Comparison of ENCODE assay signal across 21 cellular contexts in genomic region chr4:113616443-113616842, GRCh38.
DNase-seq lines count a peak whose midpoint lies in the region; ATAC-seq, FAIRE-seq and TF ChIP-seq lines count a peak whose summit lies in the region.
"Had no signal": no experiment of that assay in that cellular context is flagged by ENCODE, and none has a peak within 500 bp of the region (broad histone marks: within the 10 kb centered on the region; RNA-seq: fewer than 3 reads in every experiment).

No MANE protein-coding gene starts in this region.

- H3K36me3 Mint-ChIP-seq in activated naive CD4-positive, alpha-beta T cell treated with anti-CD3 and anti-CD28 coated beads, Interleukin-2, amount 50 U/mL, for 24 hours: peaks cover 10% of the 10 kb centered on the region
- H3K36me3 Mint-ChIP-seq in activated naive CD4-positive, alpha-beta T cell treated with anti-CD3 and anti-CD28 coated beads, Interleukin-2, amount 50 U/mL, for 72 hours: peaks cover 0 to under 1% of the 10 kb centered on the region in 2 donors
- H3K36me3 Mint-ChIP-seq in nephron progenitor cell (ENCODE audit: low read depth): no peaks in the 10 kb centered on the region

- no peaks in the 10 kb centered on the region for H3K9me3 Mint-ChIP-seq in activated naive CD4-positive, alpha-beta T cell treated with anti-CD3 and anti-CD28 coated beads, Interleukin-2, amount 50 U/mL, for 24 hours
- no peaks in the 10 kb centered on the region for H3K9me3 Mint-ChIP-seq in activated naive CD4-positive, alpha-beta T cell treated with anti-CD3 and anti-CD28 coated beads, Interleukin-2, amount 50 U/mL, for 72 hours
- no peaks in the 10 kb centered on the region for H3K9me3 Mint-ChIP-seq in nephron progenitor cell
- H3K9me3 Mint-ChIP-seq: activated T-helper 2 cell treated with anti-CD3 and anti-CD28 coated beads, Interferon-gamma antibody, Interleukin-2, Interleukin-4, amounts not matched to agents 10 μg/mL and 5 μg/mL and 100 μg/mL, durations not matched to agents 14 hours and 24 hours and 36 hours; CD8-positive, alpha-beta memory T cell; endodermal cell; HFFc6 had no signal

- TF ChIP-seq CTCF in OCI-LY7 (conservative IDR thresholded peaks at IDR 0.05; ENCODE audit: low read length) (no peak), nephron progenitor cell (IDR thresholded peaks at IDR 0.05) (no peak)

- peaks cover 42% of the 10 kb centered on the region for H3K4me1 Mint-ChIP-seq in activated naive CD4-positive, alpha-beta T cell treated with anti-CD3 and anti-CD28 coated beads, Interleukin-2, amount 50 U/mL, for 24 hours
- H3K4me1 Mint-ChIP-seq in nephron progenitor cell: no peaks in the 10 kb centered on the region

- 41 to 69% (median 67%) methylated on average over 1 of the region's 1 CpG for WGBS in small intestine, 3 donors

- peak overlapping the region; percentile 39 for H3K4me2 ChIP-seq in OCI-LY7 (ENCODE audit: low read length)
- H3K4me2 ChIP-seq: A549 had no signal

- H3K4me1 ChIP-seq in OCI-LY7 (ENCODE audit: insufficient read depth, low read length, poor library complexity, severe bottlenecking): peaks cover 86% of the 10 kb centered on the region
- peaks cover 0 to 1% of the 10 kb centered on the region in 2 donors for H3K4me1 ChIP-seq in small intestine (ENCODE audit: control insufficient read depth in 2 of 2, insufficient read depth in 1 of 2, low read depth in 1 of 2, low read length in 1 of 2)

- H3K4me3 ChIP-seq in OCI-LY7 (ENCODE audit: low read depth, low read length, poor library complexity, severe bottlenecking) (no peak overlapping the region), small intestine (ENCODE audit: low read depth in 1 of 2, low read length in 2 of 2) (no peak overlapping the region)
- H3K4me3 ChIP-seq: A549, adrenal gland had no signal

- POLR2A ChIA-PET in OCI-LY7 (lab: Charles Lee): interaction anchor here (0.6 to 4.6 kb wide), 4 partner anchors 15 to 364 kb away, joined by 3 to 29 read pairs (median 3); no protein-coding TSS in a partner anchor

- H3K4me3 Mint-ChIP-seq in activated naive CD4-positive, alpha-beta T cell treated with anti-CD3 and anti-CD28 coated beads, Interleukin-2, amount 50 U/mL, for 24 hours: no peak overlapping the region
- no peak overlapping the region for H3K4me3 Mint-ChIP-seq in nephron progenitor cell
- H3K4me3 Mint-ChIP-seq: endodermal cell, HFFc6 had no signal

- no peak overlapping the region for H3K27ac ChIP-seq in OCI-LY7 (ENCODE audit: low read depth, low read length, poor library complexity, severe bottlenecking)
- H3K27ac ChIP-seq in small intestine (ENCODE audit: low read depth in 1 of 2, low read length in 1 of 2): no peak overlapping the region
- H3K27ac ChIP-seq: A549, adrenal gland had no signal

- no peak for ATAC-seq in activated naive CD4-positive, alpha-beta T cell treated with anti-CD3 and anti-CD28 coated beads, Interleukin-2, amount 50 U/mL, for 72 hours
- ATAC-seq: A549 had no signal

- H3K36me3 ChIP-seq in OCI-LY7 (ENCODE audit: insufficient read depth, low read length) (peaks cover 41% of the 10 kb centered on the region), small intestine (ENCODE audit: control insufficient read depth in 2 of 2, insufficient read depth in 2 of 2, low read length in 2 of 2) (no peaks in the 10 kb centered on the region)
- H3K36me3 ChIP-seq: adrenal gland had no signal

- intact Hi-C loops in OCI-LY7 (cut with micrococcal nuclease; ENCODE audit: unreplicated experiment): no loop called here

- no peak for DNase-seq in activated naive CD4-positive, alpha-beta T cell treated with anti-CD3 and anti-CD28 coated beads, Interleukin-2, amount 50 U/mL, for 72 hours (ENCODE audit: low spot score in 2 of 2)
- DNase-seq in OCI-LY7 (ENCODE audit: low spot score) (no peak), globus pallidus (ENCODE audit: low spot score) (peak; percentile 48), small intestine (peak; percentile 22), LoVo (ENCODE audit: low spot score) (no peak), nephron progenitor cell (no peak)
- no peak for DNase-seq in activated T-cell treated with anti-CD3 and anti-CD28 coated beads, Interleukin-2, amount 50 U/mL, for 48 hours
- DNase-seq: activated CD4-positive, CD25-positive, alpha-beta regulatory T cell; adrenal gland; endodermal cell; HFFc6; NCI-H187; posterior cingulate gyrus; SHP77; stimulated activated CD4-positive, alpha-beta T cell treated with anti-CD3 and anti-CD28 coated beads, Interleukin-12 subunit alpha, Interleukin-12 subunit beta, amount 100 ng/mL, for 4 hours; trophoblast cell had no signal

- FAIRE-seq in small intestine (lab: Jason Lieb, UNC): peak; percentile 92
- FAIRE-seq: A549, HTR-8/SVneo had no signal

- H2AFZ ChIP-seq in OCI-LY7 (ENCODE audit: low read length): no peak overlapping the region

- no peaks in the 10 kb centered on the region; the same call in 1 of the 2 replicates for H3K9me3 ChIP-seq in OCI-LY7 (ENCODE audit: low read length)
- H3K9me3 ChIP-seq in small intestine (ENCODE audit: control insufficient read depth, low read depth): no peaks in the 10 kb centered on the region
- H3K9me3 ChIP-seq: A549, adrenal gland had no signal

- H3K27me3 Mint-ChIP-seq in activated naive CD4-positive, alpha-beta T cell treated with anti-CD3 and anti-CD28 coated beads, Interleukin-2, amount 50 U/mL, for 24 hours: no peaks in the 10 kb centered on the region
- peaks cover 3% of the 10 kb centered on the region for H3K27me3 Mint-ChIP-seq in nephron progenitor cell (ENCODE audit: low read depth, poor library complexity)
- H3K27me3 Mint-ChIP-seq: CD8-positive, alpha-beta memory T cell had no signal

- H3K27ac Mint-ChIP-seq in activated naive CD4-positive, alpha-beta T cell treated with anti-CD3 and anti-CD28 coated beads, Interleukin-2, amount 50 U/mL, for 24 hours: peak overlapping the region; percentile 27
- no peak overlapping the region for H3K27ac Mint-ChIP-seq in activated naive CD4-positive, alpha-beta T cell treated with anti-CD3 and anti-CD28 coated beads, Interleukin-2, amount 50 U/mL, for 72 hours
- H3K27ac Mint-ChIP-seq in nephron progenitor cell: no peak overlapping the region
- H3K27ac Mint-ChIP-seq: activated T-helper 2 cell treated with anti-CD3 and anti-CD28 coated beads, Interferon-gamma antibody, Interleukin-2, Interleukin-4, amounts not matched to agents 10 μg/mL and 5 μg/mL and 100 μg/mL, durations not matched to agents 14 hours and 24 hours and 36 hours; endodermal cell; HFFc6 had no signal

- H4K20me1 ChIP-seq in OCI-LY7 (ENCODE audit: insufficient read depth, low read length): no peaks in the 10 kb centered on the region

- H3K79me2 ChIP-seq in OCI-LY7 (ENCODE audit: insufficient read depth, low read depth, low read length): peaks cover 83% of the 10 kb centered on the region; the same call in 1 of the 2 replicates

- BruUV-seq in OCI-LY7 (replicated peaks; lab: Mats Ljungman, UMichigan): no TSS peak

- no peaks in the 10 kb centered on the region for H3K9me2 ChIP-seq in OCI-LY7 (ENCODE audit: insufficient read depth, low read length)

- CTCF ChIA-PET in OCI-LY7 (lab: Charles Lee; ENCODE audit: unreplicated experiment): no interaction called here

- no peaks in the 10 kb centered on the region for H3K27me3 ChIP-seq in small intestine (ENCODE audit: control insufficient read depth in 2 of 2, insufficient read depth in 2 of 2, low read length in 2 of 2)
- H3K27me3 ChIP-seq: adrenal gland had no signal

Comparison
In these comparisons a context has a peak if more than half of its experiments do, and no peak if none do; other contexts are left out.
1. DNase-seq: peak in globus pallidus (single experiment) and small intestine (single experiment); none in activated naive CD4-positive, alpha-beta T cell treated with anti-CD3 and anti-CD28 coated beads, Interleukin-2, amount 50 U/mL, for 72 hours (0 of 2), OCI-LY7 (single experiment), activated T-cell treated with anti-CD3 and anti-CD28 coated beads, Interleukin-2, amount 50 U/mL, for 48 hours (0 of 2), LoVo (single experiment) and nephron progenitor cell (single experiment).